Comparison of ENCODE assay signal across 25 cellular contexts in genomic region chr1:167510880-167511279, GRCh38. TPM values are rescaled to one million over a fixed set of nuclear protein-coding genes. Genes with fewer than 3 reads are reported as not detected.
DNase-seq lines count a peak whose midpoint lies in the region; ATAC-seq, FAIRE-seq and TF ChIP-seq lines count a peak whose summit lies in the region.
"Had no signal": no experiment of that assay in that cellular context is flagged by ENCODE, and none has a peak within 500 bp of the region (broad histone marks: within the 10 kb centered on the region; RNA-seq: fewer than 3 reads in every experiment).

No MANE protein-coding gene starts in this region.

- no peaks in the 10 kb centered on the region for H3K9me3 ChIP-seq in H9 (ENCODE audit: control insufficient read depth, low read depth, low read length)
- H3K9me3 ChIP-seq: left lung, pancreas, right atrium auricular region had no signal

- H3K56ac ChIP-seq in H9 (ENCODE audit: insufficient read length, low read depth, low read length) = no peak overlapping the region

- H2BK20ac ChIP-seq in H9 (ENCODE audit: low read depth, low read length, poor library complexity, severe bottlenecking) = no peak overlapping the region

- H3K23me2 ChIP-seq in H9 (ENCODE audit: insufficient read length, low read depth, low read length, poor library complexity, severe bottlenecking) = no peaks in the 10 kb centered on the region

- H3K9ac ChIP-seq in H9 (ENCODE audit: extremely low read depth, insufficient read length, low read length) = no peak overlapping the region

- no peak for ATAC-seq in activated T-helper 17 cell treated with anti-CD3 and anti-CD28 coated beads, Interleukin-2, amount 50 U/mL, for 72 hours (replicated peaks)
- no peak for ATAC-seq in natural killer cell treated with Interleukin-12 subunit alpha and Interleukin-12 subunit beta and Interleukin-15 and Interleukin-18, amount 100 ng/mL, for 72 hours
- ATAC-seq: left lung, pancreas had no signal

- peaks cover 89% of the 10 kb centered on the region for H3K4me1 Mint-ChIP-seq in activated T-cell treated with anti-CD3 and anti-CD28 coated beads, Interleukin-2, amount 50 U/mL, for 24 hours (ENCODE audit: low read depth)
- H3K4me1 Mint-ChIP-seq in activated T-helper 17 cell treated with anti-CD3 and anti-CD28 coated beads, Interleukin-2, amount 50 U/mL, for 72 hours = peaks cover 46% of the 10 kb centered on the region
- H3K4me1 Mint-ChIP-seq in natural killer cell treated with Interleukin-12 subunit alpha and Interleukin-12 subunit beta and Interleukin-15 and Interleukin-18, amount 100 ng/mL, for 72 hours (ENCODE audit: low read depth in 2 of 2) = peaks cover 68 to 81% of the 10 kb centered on the region in 2 donors
- peaks cover 0 to 11% of the 10 kb centered on the region in 2 experiments; a peak in 3 of 4 replicates for H3K4me1 Mint-ChIP-seq in H9

- no peak for TF ChIP-seq CTCF in H9 (conservative IDR thresholded peaks at IDR 0.05)

- H2BK5ac ChIP-seq in H9 (ENCODE audit: insufficient read length, low read length) = no peak overlapping the region

- no peaks in the 10 kb centered on the region for H3K9me3 Mint-ChIP-seq in activated T-cell treated with anti-CD3 and anti-CD28 coated beads, Interleukin-2, amount 50 U/mL, for 24 hours
- no peaks in the 10 kb centered on the region for H3K9me3 Mint-ChIP-seq in activated T-helper 17 cell treated with anti-CD3 and anti-CD28 coated beads, Interleukin-2, amount 50 U/mL, for 72 hours
- no peaks in the 10 kb centered on the region for H3K9me3 Mint-ChIP-seq in natural killer cell treated with Interleukin-12 subunit alpha and Interleukin-12 subunit beta and Interleukin-15 and Interleukin-18, amount 100 ng/mL, for 72 hours
- no peaks in the 10 kb centered on the region for H3K9me3 Mint-ChIP-seq in H9
- H3K9me3 Mint-ChIP-seq: nephron progenitor cell had no signal

- no peak for TF ChIP-seq POLR2A in erythroblast (IDR thresholded peaks at IDR 0.05; ENCODE audit: low read length)

- no peak overlapping the region for H3T11ph ChIP-seq in H9 (ENCODE audit: low read length)

- H3K4me2 ChIP-seq in H9 (ENCODE audit: insufficient read depth, insufficient read length, low read length) = no peak overlapping the region

- no peak overlapping the region for H3K23ac ChIP-seq in H9 (ENCODE audit: insufficient read length, low read depth, low read length)

- no peak overlapping the region for H3K4ac ChIP-seq in H9 (ENCODE audit: low read depth, low read length)

- DNase-seq in activated T-cell treated with anti-CD3 and anti-CD28 coated beads, Interleukin-2, amount 50 U/mL, for 24 hours = peak; percentile 31
- no peak for DNase-seq in activated T-cell treated with anti-CD3 and anti-CD28 coated beads for 4 hours
- no peak for DNase-seq in natural killer cell treated with Interleukin-12 subunit alpha and Interleukin-12 subunit beta and Interleukin-15 and Interleukin-18, amount 100 ng/mL, for 72 hours (ENCODE audit: low spot score)
- no peak for DNase-seq in H9
- no peak for DNase-seq in erythroblast (lab: John Stamatoyannopoulos, UW)
- DNase-seq in AG08396 (ENCODE audit: low spot score) = no peak
- DNase-seq: cerebellar nuclear complex; foreskin melanocyte; GF-D8; IMR-90; left lung; NCI-H1417 treated with DMSO at 0.1 percent for 48 hours; NCI-H510A treated with DMSO at 0.1 percent for 48 hours; nephron progenitor cell; pancreas; stimulated activated CD4-positive, alpha-beta T cell treated with anti-CD3 and anti-CD28 coated beads, Interleukin-4, amount 100 ng/mL, for 24 hours; WERI-Rb-1 had no signal

- no peaks in the 10 kb centered on the region for H3K79me2 ChIP-seq in H9 (ENCODE audit: insufficient read depth, low read length)
- H3K79me2 ChIP-seq: hepatocyte had no signal

- H2BK15ac ChIP-seq in H9 (ENCODE audit: low read depth, low read length) = no peak overlapping the region

- no peak overlapping the region for H2AFZ ChIP-seq in H9 (ENCODE audit: low read length)
- H2AFZ ChIP-seq: hepatocyte had no signal

- H3K18ac ChIP-seq in H9 (ENCODE audit: insufficient read length, low read depth, low read length) = no peak overlapping the region

- H4K5ac ChIP-seq in H9 (ENCODE audit: insufficient read length, low read depth, low read length) = no peak overlapping the region

- no peaks in the 10 kb centered on the region for H3K79me1 ChIP-seq in H9 (ENCODE audit: insufficient read depth, low read depth, low read length, poor library complexity, severe bottlenecking)

- peak overlapping the region; percentile 55 for H3K27ac Mint-ChIP-seq in activated T-cell treated with anti-CD3 and anti-CD28 coated beads, Interleukin-2, amount 50 U/mL, for 24 hours
- H3K27ac Mint-ChIP-seq in activated T-helper 17 cell treated with anti-CD3 and anti-CD28 coated beads, Interleukin-2, amount 50 U/mL, for 72 hours = no peak overlapping the region
- H3K27ac Mint-ChIP-seq in natural killer cell treated with Interleukin-12 subunit alpha and Interleukin-12 subunit beta and Interleukin-15 and Interleukin-18, amount 100 ng/mL, for 72 hours = peak overlapping the region; percentile 96 to 98
- no peak overlapping the region for H3K27ac Mint-ChIP-seq in H9
- H3K27ac Mint-ChIP-seq: nephron progenitor cell had no signal

- FAIRE-seq in G401.6 (lab: Jason Lieb, UNC) = peak; percentile 37
- FAIRE-seq: pancreas, RCC 7860 had no signal

- no peak overlapping the region for H4K8ac ChIP-seq in H9 (replicated peaks; ENCODE audit: insufficient read length, low read depth, low read length)

- peaks cover 95% of the 10 kb centered on the region for H3K36me3 Mint-ChIP-seq in activated T-cell treated with anti-CD3 and anti-CD28 coated beads, Interleukin-2, amount 50 U/mL, for 24 hours (ENCODE audit: low read depth)
- H3K36me3 Mint-ChIP-seq in activated T-helper 17 cell treated with anti-CD3 and anti-CD28 coated beads, Interleukin-2, amount 50 U/mL, for 72 hours (ENCODE audit: low read depth) = peaks cover 100% of the 10 kb centered on the region
- H3K36me3 Mint-ChIP-seq in natural killer cell treated with Interleukin-12 subunit alpha and Interleukin-12 subunit beta and Interleukin-15 and Interleukin-18, amount 100 ng/mL, for 72 hours = peaks cover 31% of the 10 kb centered on the region
- no peaks in the 10 kb centered on the region for H3K36me3 Mint-ChIP-seq in H9 (ENCODE audit: insufficient read depth in 1 of 3, low read depth in 3 of 3)

- no peak overlapping the region for H2BK12ac ChIP-seq in H9 (ENCODE audit: insufficient read length, low read depth, low read length)

- no peak overlapping the region for H2BK120ac ChIP-seq in H9 (ENCODE audit: low read depth, low read length, poor library complexity, severe bottlenecking)

- peak overlapping the region; percentile 98 for H3K4me3 Mint-ChIP-seq in activated T-cell treated with anti-CD3 and anti-CD28 coated beads, Interleukin-2, amount 50 U/mL, for 24 hours
- H3K4me3 Mint-ChIP-seq in activated T-helper 17 cell treated with anti-CD3 and anti-CD28 coated beads, Interleukin-2, amount 50 U/mL, for 72 hours = peak overlapping the region; percentile 100
- H3K4me3 Mint-ChIP-seq in natural killer cell treated with Interleukin-12 subunit alpha and Interleukin-12 subunit beta and Interleukin-15 and Interleukin-18, amount 100 ng/mL, for 72 hours = peak overlapping the region; percentile 72
- H3K4me3 Mint-ChIP-seq in H9 = no peak overlapping the region
- H3K4me3 Mint-ChIP-seq: nephron progenitor cell had no signal

- no peak overlapping the region for H2AK5ac ChIP-seq in H9 (ENCODE audit: insufficient read length, low read length)

- H3K27ac ChIP-seq in H9 (ENCODE audit: insufficient read length, low read depth, low read length) = no peak overlapping the region
- H3K27ac ChIP-seq: C4-2B, hepatocyte, left lung, pancreas, right atrium auricular region, WERI-Rb-1 had no signal

- WGBS in H9 (ENCODE audit: extremely low coverage, insufficient read length, low lambda C conversion rate) = no CpG with 5 or more reads among the region's 4 CpGs

- H3K27me3 Mint-ChIP-seq in activated T-cell treated with anti-CD3 and anti-CD28 coated beads, Interleukin-2, amount 50 U/mL, for 24 hours = no peaks in the 10 kb centered on the region
- no peaks in the 10 kb centered on the region for H3K27me3 Mint-ChIP-seq in activated T-helper 17 cell treated with anti-CD3 and anti-CD28 coated beads, Interleukin-2, amount 50 U/mL, for 72 hours
- no peaks in the 10 kb centered on the region for H3K27me3 Mint-ChIP-seq in natural killer cell treated with Interleukin-12 subunit alpha and Interleukin-12 subunit beta and Interleukin-15 and Interleukin-18, amount 100 ng/mL, for 72 hours
- no peaks in the 10 kb centered on the region; the same call in 1 of the 2 replicates for H3K27me3 Mint-ChIP-seq in H9 (ENCODE audit: low read depth)

- no peak overlapping the region for H4K91ac ChIP-seq in H9 (ENCODE audit: insufficient read length, low read depth, low read length)

- H4K20me1 ChIP-seq in H9 (ENCODE audit: control insufficient read depth, insufficient read depth, insufficient read length) = no peaks in the 10 kb centered on the region

- no peaks in the 10 kb centered on the region for H3K27me3 ChIP-seq in H9 (ENCODE audit: insufficient read depth, low read length)
- H3K27me3 ChIP-seq: hepatocyte, left lung, right atrium auricular region had no signal

- no peaks in the 10 kb centered on the region for H3K4me1 ChIP-seq in H9 (ENCODE audit: insufficient read depth, low read length)
- H3K4me1 ChIP-seq: left lung, pancreas, right atrium auricular region had no signal

- H3K14ac ChIP-seq in H9 (ENCODE audit: insufficient read depth, low read length) = no peak overlapping the region

RNA-seq across cellular contexts. Expression of gene CD247, which starts 7.4 kb away (rescaled TPM):
- total RNA-seq in activated T-helper 17 cell treated with anti-CD3 and anti-CD28 coated beads, Interleukin-2, amount 50 U/mL, for 72 hours = 100 to 1,000 TPM; 168 to 217 TPM
- total RNA-seq in natural killer cell treated with Interleukin-12 subunit alpha and Interleukin-12 subunit beta and Interleukin-15 and Interleukin-18, amount 100 ng/mL, for 72 hours = 100 to 1,000 TPM; 169 to 384 TPM
- 0.90 and 1.2 TPM in 2 replicates for total RNA-seq in H9 (2021)
- total RNA-seq: H4, hepatocyte, IMR-90, MCF 10A had no signal

RNA-seq across cellular contexts. Expression of gene CREG1, which starts 42.7 kb away (rescaled TPM):
- 10 to 100 TPM; 10.8 to 13.2 TPM for total RNA-seq in activated T-helper 17 cell treated with anti-CD3 and anti-CD28 coated beads, Interleukin-2, amount 50 U/mL, for 72 hours
- 10 to 100 TPM; 15.8 to 16.2 TPM for total RNA-seq in natural killer cell treated with Interleukin-12 subunit alpha and Interleukin-12 subunit beta and Interleukin-15 and Interleukin-18, amount 100 ng/mL, for 72 hours
- total RNA-seq in H9 (2021) = 19.8 and 20.6 TPM in 2 replicates

Comparison
In these comparisons a context has a peak if more than half of its experiments do, and no peak if none do; other contexts are left out.
1. H3K27ac Mint-ChIP-seq: peak in activated T-cell treated with anti-CD3 and anti-CD28 coated beads, Interleukin-2, amount 50 U/mL, for 24 hours (single experiment) and natural killer cell treated with Interleukin-12 subunit alpha and Interleukin-12 subunit beta and Interleukin-15 and Interleukin-18, amount 100 ng/mL, for 72 hours (2 of 2); none in activated T-helper 17 cell treated with anti-CD3 and anti-CD28 coated beads, Interleukin-2, amount 50 U/mL, for 72 hours (single experiment) and H9 (0 of 3).
2. H3K4me3 Mint-ChIP-seq: peak in activated T-cell treated with anti-CD3 and anti-CD28 coated beads, Interleukin-2, amount 50 U/mL, for 24 hours (single experiment), activated T-helper 17 cell treated with anti-CD3 and anti-CD28 coated beads, Interleukin-2, amount 50 U/mL, for 72 hours (single experiment) and natural killer cell treated with Interleukin-12 subunit alpha and Interleukin-12 subunit beta and Interleukin-15 and Interleukin-18, amount 100 ng/mL, for 72 hours (single experiment); none in H9 (0 of 2).
3. RNA of gene CD247, which starts 7.4 kb away (total RNA-seq): 169 to 384 TPM in natural killer cell treated with Interleukin-12 subunit alpha and Interleukin-12 subunit beta and Interleukin-15 and Interleukin-18, amount 100 ng/mL, for 72 hours and 168 to 217 TPM in activated T-helper 17 cell treated with anti-CD3 and anti-CD28 coated beads, Interleukin-2, amount 50 U/mL, for 72 hours; 0.90 to 1.2 TPM in H9; every median in the first group is over 10 times any median in the second.